In the genomic region with DNA sequence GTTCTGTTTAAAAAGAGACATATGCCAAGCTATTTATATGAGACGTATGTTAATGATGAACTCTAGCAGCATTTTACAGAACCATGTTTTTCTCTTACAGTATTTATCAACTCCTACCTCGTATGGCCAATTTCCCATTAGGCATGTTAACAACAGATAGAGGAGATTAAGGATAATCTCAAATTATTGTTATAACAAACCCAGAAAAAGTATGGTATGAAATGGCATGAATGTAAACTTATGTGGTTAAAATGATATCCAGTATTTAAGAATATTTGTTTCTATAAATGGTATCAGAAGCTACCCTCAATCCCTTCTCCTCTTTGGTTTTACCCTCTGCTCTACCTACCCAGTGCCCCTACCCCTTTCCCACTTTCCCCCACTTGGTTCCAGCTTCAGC, we compare ENCODE assay signal across 19 cellular contexts.
DNase-seq lines count a peak whose midpoint lies in the region; ATAC-seq, FAIRE-seq and TF ChIP-seq lines count a peak whose summit lies in the region.
"Had no signal": no experiment of that assay in that cellular context is flagged by ENCODE, and none has a peak within 500 bp of the region (broad histone marks: within the 10 kb centered on the region; RNA-seq: fewer than 3 reads in every experiment).

No MANE protein-coding gene starts in this region.

- H3K4me1 ChIP-seq in kidney (ENCODE audit: control insufficient read depth in 1 of 2, insufficient read depth in 1 of 2, low read depth in 1 of 2, low read length in 2 of 2) (no peaks in the 10 kb centered on the region), right cardiac atrium (ENCODE audit: control insufficient read depth, insufficient read depth, low read length) (no peaks in the 10 kb centered on the region)
- peaks cover 0 to 13% of the 10 kb centered on the region in 2 donors for H3K4me1 ChIP-seq in naive thymus-derived CD4-positive, alpha-beta T cell (ENCODE audit: control insufficient read depth in 2 of 2, insufficient read depth in 2 of 2, low read length in 2 of 2)
- H3K4me1 ChIP-seq: BE2C, Caco-2 had no signal

- no peak for DNase-seq in GM19239 (ENCODE audit: insufficient read length, low spot score)
- no peak for DNase-seq in stimulated activated effector memory CD8-positive, alpha-beta T cell treated with anti-CD3 and anti-CD28 coated beads, Interleukin-12 subunit alpha, Interleukin-12 subunit beta, amount 100 ng/mL, for 72 hours (ENCODE audit: low spot score in 2 of 2)
- DNase-seq in kidney: no peak
- DNase-seq in right cardiac atrium: no peak
- no peak for DNase-seq in naive thymus-derived CD4-positive, alpha-beta T cell
- DNase-seq: ACHN; BE2C; C1 segment of cervical spinal cord; Caco-2; CD4-positive, alpha-beta T cell; H9 had no signal

- H3K27ac ChIP-seq in kidney (ENCODE audit: low read depth in 2 of 2, low read length in 2 of 2): no peak overlapping the region
- H3K27ac ChIP-seq in right cardiac atrium (ENCODE audit: low read length): no peak overlapping the region
- no peak overlapping the region for H3K27ac ChIP-seq in naive thymus-derived CD4-positive, alpha-beta T cell (ENCODE audit: low read depth, low read length)
- H3K27ac ChIP-seq: HL-60, KMS-11 had no signal

- no peak for ATAC-seq in stimulated activated effector memory CD8-positive, alpha-beta T cell treated with anti-CD3 and anti-CD28 coated beads, Interleukin-12 subunit alpha, Interleukin-12 subunit beta, amount 100 ng/mL, for 72 hours
- no peak for ATAC-seq in right cardiac atrium
- ATAC-seq in naive thymus-derived CD4-positive, alpha-beta T cell: no peak

- intact Hi-C loops in kidney (cut with DNase I) (no loop called here), right cardiac atrium (cut with DNase I) (no loop called here)
- intact Hi-C loops in naive thymus-derived CD4-positive, alpha-beta T cell (cut with micrococcal nuclease): loop anchor here in 1 of 2 donors (5.0 kb wide), 1 partner anchor 133 kb away; a partner anchor contains a TSS

- H3K4me3 ChIP-seq in GM08714 (ENCODE audit: low read length) (peak overlapping the region; percentile 100), GM12875 (ENCODE audit: low read depth, low read length) (peak overlapping the region; percentile 53), kidney (ENCODE audit: low read length in 2 of 2) (no peak overlapping the region), right cardiac atrium (ENCODE audit: low read length) (no peak overlapping the region)
- no peak overlapping the region for H3K4me3 ChIP-seq in naive thymus-derived CD4-positive, alpha-beta T cell (ENCODE audit: low read length)

- H3K36me3 ChIP-seq in kidney (ENCODE audit: control insufficient read depth in 1 of 2, insufficient read depth in 2 of 2, low read length in 2 of 2): no peaks in the 10 kb centered on the region
- H3K36me3 ChIP-seq in naive thymus-derived CD4-positive, alpha-beta T cell (ENCODE audit: control insufficient read depth in 2 of 3, insufficient read depth in 3 of 3, low read length in 3 of 3): no peaks in the 10 kb centered on the region
- H3K36me3 ChIP-seq: BE2C had no signal

- CTCF ChIA-PET in naive thymus-derived CD4-positive, alpha-beta T cell (lab: Charles Lee): interaction anchor here (1.8 kb wide), 1 partner anchor 8 kb away, joined by 4 read pairs; no protein-coding TSS in a partner anchor

- H3K9me3 ChIP-seq in kidney (ENCODE audit: control insufficient read depth in 1 of 2, low read length in 2 of 2) (no peaks in the 10 kb centered on the region), right cardiac atrium (ENCODE audit: control insufficient read depth, low read length) (no peaks in the 10 kb centered on the region)
- no peaks in the 10 kb centered on the region for H3K9me3 ChIP-seq in naive thymus-derived CD4-positive, alpha-beta T cell (ENCODE audit: control insufficient read depth in 2 of 3, low read length in 3 of 3)
- H3K9me3 ChIP-seq: BE2C, Caco-2 had no signal

- peaks cover 78% of the 10 kb centered on the region for H3K36me3 Mint-ChIP-seq in stimulated activated effector memory CD8-positive, alpha-beta T cell treated with anti-CD3 and anti-CD28 coated beads, Interleukin-12 subunit alpha, Interleukin-12 subunit beta, amount 100 ng/mL, for 72 hours
- H3K36me3 Mint-ChIP-seq in naive thymus-derived CD4-positive, alpha-beta T cell: peaks cover 0 to 4% (median 0%) of the 10 kb centered on the region in 5 donors

- H3K9me3 Mint-ChIP-seq in stimulated activated effector memory CD8-positive, alpha-beta T cell treated with anti-CD3 and anti-CD28 coated beads, Interleukin-12 subunit alpha, Interleukin-12 subunit beta, amount 100 ng/mL, for 72 hours: no peaks in the 10 kb centered on the region
- peaks cover 0 to 4% (median 0%) of the 10 kb centered on the region in 11 donors for H3K9me3 Mint-ChIP-seq in naive thymus-derived CD4-positive, alpha-beta T cell
- H3K9me3 Mint-ChIP-seq: CD4-positive, alpha-beta T cell; H9 had no signal

- peak overlapping the region; percentile 71 for H3K27ac Mint-ChIP-seq in stimulated activated effector memory CD8-positive, alpha-beta T cell treated with anti-CD3 and anti-CD28 coated beads, Interleukin-12 subunit alpha, Interleukin-12 subunit beta, amount 100 ng/mL, for 72 hours
- no peak overlapping the region for H3K27ac Mint-ChIP-seq in naive thymus-derived CD4-positive, alpha-beta T cell
- H3K27ac Mint-ChIP-seq: CD4-positive, alpha-beta T cell; H9 had no signal

- TF ChIP-seq CTCF in GM12875 (IDR thresholded peaks at IDR 0.05; ENCODE audit: borderline replicate concordance, insufficient read depth, low read depth, low read length) (no peak), kidney (IDR thresholded peaks at IDR 0.05; ENCODE audit: borderline replicate concordance, extremely low read depth, insufficient read depth) (no peak)

- WGBS in right cardiac atrium: 71% methylated on average over 2 of the region's 2 CpGs

- POLR2A ChIA-PET in naive thymus-derived CD4-positive, alpha-beta T cell (lab: Charles Lee): no interaction called here

- H3K4me3 Mint-ChIP-seq in stimulated activated effector memory CD8-positive, alpha-beta T cell treated with anti-CD3 and anti-CD28 coated beads, Interleukin-12 subunit alpha, Interleukin-12 subunit beta, amount 100 ng/mL, for 72 hours: peak overlapping the region; percentile 26
- no peak overlapping the region for H3K4me3 Mint-ChIP-seq in naive thymus-derived CD4-positive, alpha-beta T cell
- H3K4me3 Mint-ChIP-seq: CD4-positive, alpha-beta T cell; H9 had no signal

- H3K4me1 Mint-ChIP-seq in stimulated activated effector memory CD8-positive, alpha-beta T cell treated with anti-CD3 and anti-CD28 coated beads, Interleukin-12 subunit alpha, Interleukin-12 subunit beta, amount 100 ng/mL, for 72 hours: peaks cover 33% of the 10 kb centered on the region
- peaks cover 0 to 26% (median 0%) of the 10 kb centered on the region in 7 donors for H3K4me1 Mint-ChIP-seq in naive thymus-derived CD4-positive, alpha-beta T cell
- H3K4me1 Mint-ChIP-seq: H9 had no signal

- no peak overlapping the region for H3K9ac ChIP-seq in kidney (ENCODE audit: low read length in 2 of 2)
- H3K9ac ChIP-seq: KMS-11 had no signal

- no peaks in the 10 kb centered on the region for H3K27me3 ChIP-seq in right cardiac atrium (ENCODE audit: control insufficient read depth, insufficient read depth)
- H3K27me3 ChIP-seq in naive thymus-derived CD4-positive, alpha-beta T cell (ENCODE audit: control insufficient read depth in 2 of 2, insufficient read depth in 2 of 2, low read length in 2 of 2): no peaks in the 10 kb centered on the region

- FAIRE-seq in GM19239 (lab: Jason Lieb, UNC) (peak; percentile 90), kidney (lab: Jason Lieb, UNC) (no peak)
- FAIRE-seq: A204.1, D721Med, G401.6, H1 had no signal

- H3K27me3 Mint-ChIP-seq in naive thymus-derived CD4-positive, alpha-beta T cell: peaks cover 0 to 22% (median 0%) of the 10 kb centered on the region in 5 donors
- H3K27me3 Mint-ChIP-seq: CD4-positive, alpha-beta T cell had no signal

Comparison
In these comparisons a context has a peak if more than half of its experiments do, and no peak if none do; other contexts are left out.
1. H3K4me3 ChIP-seq: peak in GM08714 (single experiment) and GM12875 (single experiment); none in kidney (0 of 2), right cardiac atrium (single experiment) and naive thymus-derived CD4-positive, alpha-beta T cell (single experiment).